Comparison of ENCODE assay signal across 1 cellular context in the genomic region with DNA sequence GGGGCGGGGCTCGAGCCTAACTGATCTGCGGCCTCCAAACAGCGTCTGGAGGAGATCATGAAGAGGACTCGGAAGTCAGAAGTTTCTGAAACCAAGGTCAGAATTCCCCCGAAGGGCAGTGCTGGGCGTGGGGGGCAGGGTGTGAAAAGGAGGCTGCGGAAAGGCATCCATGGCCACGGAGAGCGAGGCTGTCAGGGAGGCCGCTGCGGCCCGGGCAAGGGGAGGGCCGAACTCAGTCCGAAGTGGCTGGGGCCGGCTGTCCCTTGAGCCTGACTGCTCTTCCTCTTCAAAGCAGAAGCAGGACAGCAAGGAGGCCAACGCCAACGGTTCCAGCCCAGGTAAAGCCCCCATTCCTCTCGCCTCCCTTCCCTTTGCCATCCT.
TF ChIP-seq lines count a peak whose summit lies in the region.

No MANE protein-coding gene starts in this region.

TF ChIP-seq in HepG2, 621 proteins besides CTCF, POLR2A, EP300 and RAD21:
- TF ChIP-seq ZNF761 (CRISPR knock-in tag; conservative IDR thresholded peaks at IDR 0.05) (no peak), MAFK (conservative IDR thresholded peaks at IDR 0.05 in 1 of 2, IDR thresholded peaks at IDR 0.05 in 1 of 2; ENCODE audit: low read length in 2 of 2) (no peak), ZNF562 (CRISPR knock-in tag; IDR thresholded peaks at IDR 0.05; ENCODE audit: borderline replicate concordance) (no peak), TEAD3 (CRISPR knock-in tag; optimal IDR thresholded peaks at IDR 0.05; ENCODE audit: borderline replicate concordance) (no peak), ZNF577 (CRISPR knock-in tag; IDR thresholded peaks at IDR 0.05; ENCODE audit: borderline replicate concordance, low read depth) (no peak), SMC3 (IDR thresholded peaks at IDR 0.05; ENCODE audit: low read length) (no peak), ZNF432 (CRISPR knock-in tag; IDR thresholded peaks at IDR 0.05; ENCODE audit: borderline replicate concordance) (no peak), NFIC (IDR thresholded peaks at IDR 0.05; ENCODE audit: low read length) (no peak), ZFP82 (CRISPR knock-in tag; IDR thresholded peaks at IDR 0.05; ENCODE audit: borderline replicate concordance) (no peak), PCBP1 (IDR thresholded peaks at IDR 0.05; ENCODE audit: borderline replicate concordance, low read depth, low read length) (no peak), DDIT3 (CRISPR knock-in tag; IDR thresholded peaks at IDR 0.05) (no peak), SIN3A (IDR thresholded peaks at IDR 0.05; ENCODE audit: borderline replicate concordance, low read depth, low read length) (no peak), ZNF138 (CRISPR knock-in tag; IDR thresholded peaks at IDR 0.05; ENCODE audit: low read depth) (no peak)
- TF ChIP-seq, protein P1, sequence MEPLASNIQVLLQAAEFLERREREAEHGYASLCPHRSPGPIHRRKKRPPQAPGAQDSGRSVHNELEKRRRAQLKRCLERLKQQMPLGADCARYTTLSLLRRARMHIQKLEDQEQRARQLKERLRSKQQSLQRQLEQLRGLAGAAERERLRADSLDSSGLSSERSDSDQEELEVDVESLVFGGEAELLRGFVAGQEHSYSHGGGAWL (CRISPR knock-in tag; IDR thresholded peaks at IDR 0.05) = no peak
TF ChIP-seq in HepG2: peak in this region for 0.
